ENCODE assay signal across 8 cellular contexts in the genomic region with DNA sequence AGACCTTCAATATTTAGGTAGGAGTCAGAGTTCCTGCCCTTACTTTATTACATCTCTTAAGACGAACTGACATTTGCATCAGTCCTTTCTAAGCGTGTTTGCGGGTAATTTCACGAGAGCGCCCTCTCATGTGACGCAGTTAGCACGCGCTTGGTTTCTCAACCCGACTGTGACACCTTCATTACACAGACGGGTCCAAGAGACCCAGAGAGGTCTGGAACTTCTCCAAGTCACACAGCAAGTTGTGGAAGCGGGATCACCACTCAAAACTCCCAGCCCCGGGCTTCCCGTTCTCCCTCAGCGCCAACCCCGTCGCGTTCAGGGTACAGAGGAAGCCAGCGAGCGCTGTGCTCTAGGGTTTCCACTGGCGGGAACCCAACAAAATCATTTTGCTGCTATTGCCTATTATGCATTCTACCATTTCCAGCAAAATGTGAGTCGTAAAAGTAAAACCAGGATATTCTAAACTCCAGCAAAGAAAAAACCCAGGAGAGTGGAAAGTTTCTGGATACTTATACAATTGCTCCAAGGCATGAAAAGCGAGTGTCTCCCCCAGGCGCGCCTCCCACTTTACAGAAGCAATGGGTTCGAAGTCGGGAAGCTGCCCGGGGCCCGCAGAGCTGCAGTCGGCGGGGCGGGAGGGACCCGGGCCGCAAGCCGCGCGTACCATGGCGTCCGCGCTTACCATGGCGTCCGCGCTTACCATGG. TPM values are rescaled to one million over a fixed set of nuclear protein-coding genes. Genes with fewer than 3 reads are reported as not detected.
A peak's percentile ranks its signal among the peaks of the same experiment; 100 is the strongest.
DNase-seq lines count a peak whose midpoint lies in the region; ATAC-seq, FAIRE-seq and TF ChIP-seq lines count a peak whose summit lies in the region.

No MANE protein-coding gene starts in this region.

- DNase-seq in GM18507 (ENCODE audit: extremely low spot score, insufficient read length, low read depth) (peak; percentile 37), NCI-H2196 (lab: John Stamatoyannopoulos, UW; ENCODE audit: unreplicated experiment) (peak; percentile 69), dedifferentiated amniotic fluid mesenchymal stem cell (ENCODE audit: extremely low spot score) (peak; percentile 60), HepG2 (ENCODE audit: low spot score) (peak; percentile 60)
- DNase-seq in activated CD4-positive, alpha-beta T cell treated with anti-CD3 and anti-CD28 coated beads for 4 hours = peak; percentile 73 to 76
- peak; percentile 67 for DNase-seq in stimulated activated CD4-positive, alpha-beta T cell treated with anti-CD3 and anti-CD28 coated beads, Interleukin-4, amount 100 ng/mL, for 1 hour

- peak overlapping the region; percentile 65 to 79 (median 72) for H3K4me3 ChIP-seq in HepG2 (replicated peaks in 1 of 3; ENCODE audit: insufficient read depth in 1 of 3, low read depth in 2 of 3, low read length in 3 of 3)

- in situ Hi-C loops in HepG2 (cut with HindIII; ENCODE audit: extremely low pct_ligation_motif_present, low pct_unique_long_range_greater_than_20kb) = no loop called here

- no peak overlapping the region for H2AFZ ChIP-seq in HepG2 (ENCODE audit: low read length)

- no peak for TF ChIP-seq RAD21 in HepG2 (CRISPR knock-in tag; IDR thresholded peaks at IDR 0.05)

- H3K79me2 ChIP-seq in HepG2 (ENCODE audit: insufficient read depth, low read length) = peaks cover 36% of the 10 kb centered on the region

- intact Hi-C loops in HepG2 (cut with micrococcal nuclease; ENCODE audit: unreplicated experiment) = loop anchor here (2.0 kb wide), 1 partner anchor 53 kb away; no protein-coding TSS in a partner anchor

- ATAC-seq in HG02981 (IDR thresholded peaks at IDR 0.05; ENCODE audit: unreplicated experiment) (peak; percentile 56), HepG2 (peak; percentile 17)

- H3K27ac ChIP-seq in 22Rv1 = peak overlapping the region; percentile 88
- peak overlapping the region; percentile 70 for H3K27ac ChIP-seq in HepG2 (ENCODE audit: extremely low read length, insufficient read depth, low read length)

- under 1% methylated on average over 25 of the region's 42 CpGs for WGBS in HepG2 (ENCODE audit: low lambda C conversion rate)

- no peaks in the 10 kb centered on the region for H4K20me1 ChIP-seq in HepG2 (ENCODE audit: insufficient read depth, low read length)

- TF ChIP-seq CTCF in 22Rv1 (IDR thresholded peaks at IDR 0.05) (peak; percentile 27), HepG2 (CRISPR knock-in tag; IDR thresholded peaks at IDR 0.05) (peak; percentile 58)

- peak overlapping the region; percentile 96 for H3K4me2 ChIP-seq in HepG2 (ENCODE audit: low read depth, low read length)

- H3K9ac ChIP-seq in HepG2 (ENCODE audit: insufficient read depth, low read depth, low read length) = peak overlapping the region; percentile 82

- peak in 1 of 2 experiments; percentile 72; a peak in 2 of 4 replicates for TF ChIP-seq POLR2A in HepG2 (IDR thresholded peaks at IDR 0.05; ENCODE audit: insufficient read depth in 1 of 2, low read depth in 2 of 2, low read length in 2 of 2)

- peaks cover 28% of the 10 kb centered on the region for H3K4me1 ChIP-seq in HepG2 (ENCODE audit: insufficient read depth, low read length)

- POLR2A ChIA-PET in HepG2 (lab: Yijun Ruan, JAX) = interaction anchor here (0.9 to 2.1 kb wide), 8 partner anchors 9 to 120 kb away, joined by 3 to 33 read pairs (median 6); partner anchors contain the start of gene TYMS

- FAIRE-seq in GM18507 (lab: Jason Lieb, UNC) = peak; percentile 80
- peak; percentile 50 for FAIRE-seq in HepG2 (lab: Jason Lieb, UNC)

- H3K36me3 ChIP-seq in HepG2 (replicated peaks in 1 of 2; ENCODE audit: control insufficient read depth in 1 of 2, insufficient read depth in 2 of 2, low read length in 2 of 2) = peaks cover 0 to 12% of the 10 kb centered on the region in 2 experiments; a peak in 4 of 5 replicates

- TSS peak; percentile 66 for BruUV-seq in HepG2 (replicated peaks; lab: Mats Ljungman, UMichigan)

- CTCF ChIA-PET in HepG2 (lab: Yijun Ruan, JAX; ENCODE audit: low intra/inter-chr PET ratio, low total read pairs) = interaction anchor here (0.7 to 1.5 kb wide), 4 partner anchors 18 to 127 kb away, joined by 3 to 6 read pairs (median 3); no protein-coding TSS in a partner anchor

- no peaks in the 10 kb centered on the region for H3K9me3 ChIP-seq in HepG2 (ENCODE audit: low read length)

- no peaks in the 10 kb centered on the region for H3K27me3 ChIP-seq in HepG2 (ENCODE audit: control insufficient read depth in 1 of 2, insufficient read depth in 2 of 2, low read length in 2 of 2)

- TF ChIP-seq EP300 in HepG2 (IDR thresholded peaks at IDR 0.05; ENCODE audit: low read depth in 2 of 2, low read length in 2 of 2) (no peak), HepG2 (CRISPR knock-in tag; IDR thresholded peaks at IDR 0.05; ENCODE audit: borderline replicate concordance) (no peak)

TF ChIP-seq in HepG2, 621 proteins besides CTCF, POLR2A, EP300 and RAD21 (continues in another document):
- TF ChIP-seq WIZ (CRISPR knock-in tag; IDR thresholded peaks at IDR 0.05) (peak; percentile 22; the same call in 1 of the 2 replicates), ZNF75D (CRISPR knock-in tag; IDR thresholded peaks at IDR 0.05; ENCODE audit: borderline replicate concordance) (no peak), ZNF775 (CRISPR knock-in tag; IDR thresholded peaks at IDR 0.05; ENCODE audit: borderline replicate concordance) (no peak), MAFK (conservative IDR thresholded peaks at IDR 0.05 in 1 of 2, IDR thresholded peaks at IDR 0.05 in 1 of 2; ENCODE audit: low read length in 2 of 2) (no peak), POLR2AphosphoS5 (IDR thresholded peaks at IDR 0.05; ENCODE audit: low read depth, low read length) (peak; percentile 18; the same call in 1 of the 2 replicates), FOXP1 (IDR thresholded peaks at IDR 0.05) (no peak), FOXP1 (CRISPR knock-in tag; IDR thresholded peaks at IDR 0.05) (no peak)

RNA-seq across cellular contexts. Expression of gene ENOSF1, which starts 0.6 kb away (rescaled TPM):
- 21.1 and 37.6 TPM in 2 replicates for total RNA-seq in HepG2 (2016; rRNA removed; fragmentation: Illumina TruSeq; extraction: Trizol)
- total RNA-seq in HepG2 (2016; cell fraction: cytosol; rRNA removed; fragmentation: Illumina TruSeq; extraction: Trizol; ENCODE audit: low read depth) = 8.2 and 9.8 TPM in 2 replicates
- total RNA-seq in HepG2 (2016; cell fraction: insoluble cytoplasmic fraction; rRNA removed; fragmentation: Illumina TruSeq; extraction: Trizol) = 25.4 and 34.5 TPM in 2 replicates
- 8.9 and 9.6 TPM in 2 replicates for total RNA-seq in HepG2 (2016; cell fraction: membrane; rRNA removed; fragmentation: Illumina TruSeq; extraction: Trizol)
- total RNA-seq in HepG2 (2016; cell fraction: nucleus; rRNA removed; fragmentation: Illumina TruSeq; extraction: Trizol) = 59.4 and 77.1 TPM in 2 replicates
- polyA plus RNA-seq in HepG2 (2011; rRNA removed) = 38.2 and 40.1 TPM in 2 replicates
- 10.1 and 10.8 TPM in 2 replicates for polyA plus RNA-seq in HepG2 (2011; cell fraction: cytosol; rRNA removed)
- 182 and 188 TPM in 2 replicates for polyA plus RNA-seq in HepG2 (2011; cell fraction: nucleus; rRNA removed)
- 22.6 and 32.9 TPM in 2 replicates for polyA plus RNA-seq in HepG2 (2012)
- polyA plus RNA-seq in HepG2 (2016; cell fraction: cytosol; fragmentation: Illumina TruSeq; extraction: Trizol; ENCODE audit: low read depth) = 2.2 and 3.1 TPM in 2 replicates
- 23.8 and 27.2 TPM in 2 replicates for polyA plus RNA-seq in HepG2 (2016; cell fraction: insoluble cytoplasmic fraction; fragmentation: Illumina TruSeq; extraction: Trizol; ENCODE audit: low read depth)
- 6.1 and 7.0 TPM in 2 replicates for polyA plus RNA-seq in HepG2 (2016; cell fraction: membrane; fragmentation: Illumina TruSeq; extraction: Trizol; ENCODE audit: low read depth)
- polyA plus RNA-seq in HepG2 (2016; cell fraction: nucleus; fragmentation: Illumina TruSeq; extraction: Trizol; ENCODE audit: insufficient read depth, low read depth) = 131 and 139 TPM in 2 replicates
- polyA minus RNA-seq in HepG2 (2011; rRNA and poly(A)+ RNA removed; ENCODE audit: low replicate concordance) = 73.7 and 121 TPM in 2 replicates
- polyA minus RNA-seq in HepG2 (2011; cell fraction: cytosol; rRNA and poly(A)+ RNA removed) = 8.3 and 11.0 TPM in 2 replicates
- 137 and 147 TPM in 2 replicates for polyA minus RNA-seq in HepG2 (2011; cell fraction: nucleus; rRNA and poly(A)+ RNA removed)

RNA-seq across cellular contexts. Expression of gene TYMS, which starts 54.4 kb away (rescaled TPM):
- 80.1 and 186 TPM in 2 replicates for total RNA-seq in HepG2 (2016; rRNA removed; fragmentation: Illumina TruSeq; extraction: Trizol)
- 27.2 and 31.4 TPM in 2 replicates for total RNA-seq in HepG2 (2016; cell fraction: cytosol; rRNA removed; fragmentation: Illumina TruSeq; extraction: Trizol; ENCODE audit: low read depth)
- 77.9 and 183 TPM in 2 replicates for total RNA-seq in HepG2 (2016; cell fraction: insoluble cytoplasmic fraction; rRNA removed; fragmentation: Illumina TruSeq; extraction: Trizol)
- 91.3 and 92.9 TPM in 2 replicates for total RNA-seq in HepG2 (2016; cell fraction: membrane; rRNA removed; fragmentation: Illumina TruSeq; extraction: Trizol)
- 89.4 and 101 TPM in 2 replicates for total RNA-seq in HepG2 (2016; cell fraction: nucleus; rRNA removed; fragmentation: Illumina TruSeq; extraction: Trizol)
- polyA plus RNA-seq in HepG2 (2011; rRNA removed) = 84.9 and 106 TPM in 2 replicates
- 66.6 and 93.1 TPM in 2 replicates for polyA plus RNA-seq in HepG2 (2011; cell fraction: cytosol; rRNA removed)
- 30.9 and 37.2 TPM in 2 replicates for polyA plus RNA-seq in HepG2 (2011; cell fraction: nucleus; rRNA removed)
- polyA plus RNA-seq in HepG2 (2012) = 69.5 and 111 TPM in 2 replicates
- polyA plus RNA-seq in HepG2 (2016; cell fraction: cytosol; fragmentation: Illumina TruSeq; extraction: Trizol; ENCODE audit: low read depth) = 61.0 and 61.1 TPM in 2 replicates
- polyA plus RNA-seq in HepG2 (2016; cell fraction: insoluble cytoplasmic fraction; fragmentation: Illumina TruSeq; extraction: Trizol; ENCODE audit: low read depth) = 396 and 406 TPM in 2 replicates
- polyA plus RNA-seq in HepG2 (2016; cell fraction: membrane; fragmentation: Illumina TruSeq; extraction: Trizol; ENCODE audit: low read depth) = 107 and 113 TPM in 2 replicates
- polyA plus RNA-seq in HepG2 (2016; cell fraction: nucleus; fragmentation: Illumina TruSeq; extraction: Trizol; ENCODE audit: insufficient read depth, low read depth) = 245 and 246 TPM in 2 replicates
- 242 and 518 TPM in 2 replicates for polyA minus RNA-seq in HepG2 (2011; rRNA and poly(A)+ RNA removed; ENCODE audit: low replicate concordance)
- 59.7 and 82.7 TPM in 2 replicates for polyA minus RNA-seq in HepG2 (2011; cell fraction: cytosol; rRNA and poly(A)+ RNA removed)
- 20.8 and 28.3 TPM in 2 replicates for polyA minus RNA-seq in HepG2 (2011; cell fraction: nucleus; rRNA and poly(A)+ RNA removed)

Comparison
In these comparisons a context has a peak if more than half of its experiments do, and no peak if none do; other contexts are left out.
1. Peak in every context shown above with its lines: DNase-seq, ATAC-seq, H3K4me3 ChIP-seq and H3K27ac ChIP-seq.